In genomic region chr2:217908544-217908943, GRCh38 we compare ENCODE assay signal across 24 cellular contexts.
DNase-seq lines count a peak whose midpoint lies in the region; ATAC-seq, FAIRE-seq and TF ChIP-seq lines count a peak whose summit lies in the region.
"Had no signal": no experiment of that assay in that cellular context is flagged by ENCODE, and none has a peak within 500 bp of the region (broad histone marks: within the 10 kb centered on the region; RNA-seq: fewer than 3 reads in every experiment).

No MANE protein-coding gene starts in this region.

- peaks cover 60 to 100% of the 10 kb centered on the region in 2 donors for H3K4me1 ChIP-seq in ascending aorta
- peaks cover 62 to 100% (median 98%) of the 10 kb centered on the region in 3 donors for H3K4me1 ChIP-seq in gastroesophageal sphincter
- H3K4me1 ChIP-seq in prostate gland (replicated peaks): peaks cover 31% of the 10 kb centered on the region
- H3K4me1 ChIP-seq in tibial artery: peaks cover 33 to 100% (median 100%) of the 10 kb centered on the region in 4 donors
- H3K4me1 ChIP-seq in hepatocyte (ENCODE audit: insufficient read depth): peaks cover 38% of the 10 kb centered on the region

- no peak for TF ChIP-seq EP300 in gastroesophageal sphincter (IDR thresholded peaks at IDR 0.05)

- DNase-seq in ascending aorta (ENCODE audit: low spot score in 2 of 2) (no peak), prostate gland (ENCODE audit: low spot score) (no peak), tibial artery (peak in 1 of 2 donors; percentile 63), urothelium cell line (ENCODE audit: low spot score) (no peak), hepatocyte (ENCODE audit: low spot score) (no peak), AG08396 (ENCODE audit: low spot score) (no peak), substantia nigra (lab: John Stamatoyannopoulos, UW) (no peak)
- DNase-seq: activated B cell treated with CpG ODN at 0.5 μM for 24 hours; activated CD4-positive, alpha-beta memory T cell treated with anti-CD3 and anti-CD28 coated beads for 36 hours; activated naive CD4-positive, alpha-beta T cell treated with Interleukin-2 at 50 U/mL for 16 hours; activated T-cell treated with anti-CD3 and anti-CD28 coated beads, Interleukin-2, amount 50 U/mL, for 1 hour; CD4-positive, CD25-positive, alpha-beta regulatory T cell; GF-D8; hippocampal formation; MM.1S; NCI-H1694; NCI-H69; stimulated activated CD4-positive, alpha-beta T cell treated with anti-CD3 and anti-CD28 coated beads, Interleukin-2, amount 100 ng/mL, for 48 hours; T1000 had no signal

- H2AFZ ChIP-seq in hepatocyte: no peak overlapping the region

- intact Hi-C loops in ascending aorta (cut with DNase I) (no loop called here), prostate gland (cut with DNase I) (no loop called here), tibial artery (cut with DNase I; ENCODE audit: low total_unique reads) (no loop called here)

- FAIRE-seq in urothelium cell line (lab: Jason Lieb, UNC): no peak
- FAIRE-seq: GM19239, K562, pancreas had no signal

- no peaks in the 10 kb centered on the region for H3K9me3 ChIP-seq in ascending aorta
- no peaks in the 10 kb centered on the region for H3K9me3 ChIP-seq in gastroesophageal sphincter
- no peaks in the 10 kb centered on the region for H3K9me3 ChIP-seq in prostate gland
- H3K9me3 ChIP-seq in tibial artery: no peaks in the 10 kb centered on the region
- no peaks in the 10 kb centered on the region for H3K9me3 ChIP-seq in hepatocyte (ENCODE audit: low read depth)
- H3K9me3 ChIP-seq: pancreas had no signal

- H4K20me1 ChIP-seq in hepatocyte (ENCODE audit: insufficient read depth, poor library complexity, severe bottlenecking): peaks cover 2% of the 10 kb centered on the region

- TF ChIP-seq POLR2A in gastroesophageal sphincter (IDR thresholded peaks at IDR 0.05) (no peak), prostate gland (IDR thresholded peaks at IDR 0.05) (no peak)

- no peak for ATAC-seq in gastroesophageal sphincter
- ATAC-seq: K562; natural killer cell treated with Interleukin-12 subunit alpha and Interleukin-12 subunit beta and Interleukin-15 and Interleukin-18, amount 100 ng/mL, for 72 hours; pancreas had no signal

- WGBS in gastroesophageal sphincter (ENCODE audit: low coverage in 1 of 2), 2 donors: 48 to 60% methylated on average over 1 to 3 of the region's 8 CpGs
- 77% methylated on average over 8 of the region's 8 CpGs for WGBS in prostate gland
- 89% methylated on average over 8 of the region's 8 CpGs for WGBS in hepatocyte (ENCODE audit: low lambda C conversion rate, missing lambda C conversion rate)

- H3K4me3 ChIP-seq in ascending aorta (peak overlapping the region in 1 of 2 donors; percentile 14), gastroesophageal sphincter (no peak overlapping the region), prostate gland (no peak overlapping the region), tibial artery (no peak overlapping the region), hepatocyte (no peak overlapping the region)
- H3K4me3 ChIP-seq: K562, pancreas had no signal

- no peaks in the 10 kb centered on the region for H3K9me2 ChIP-seq in hepatocyte (replicated peaks; ENCODE audit: insufficient read depth)

- H3K27me3 ChIP-seq in ascending aorta: no peaks in the 10 kb centered on the region
- H3K27me3 ChIP-seq in gastroesophageal sphincter: no peaks in the 10 kb centered on the region
- no peaks in the 10 kb centered on the region for H3K27me3 ChIP-seq in prostate gland (replicated peaks; ENCODE audit: insufficient read depth)
- H3K27me3 ChIP-seq in tibial artery: no peaks in the 10 kb centered on the region
- no peaks in the 10 kb centered on the region for H3K27me3 ChIP-seq in hepatocyte
- H3K27me3 ChIP-seq: pancreas had no signal

- no peak overlapping the region for H3K4me2 ChIP-seq in hepatocyte

- TF ChIP-seq CTCF in ascending aorta (IDR thresholded peaks at IDR 0.05): no peak
- peak in 1 of 4 experiments; percentile 15 for TF ChIP-seq CTCF in gastroesophageal sphincter (IDR thresholded peaks at IDR 0.05)
- TF ChIP-seq CTCF in prostate gland (IDR thresholded peaks at IDR 0.05): no peak
- TF ChIP-seq CTCF in tibial artery (IDR thresholded peaks at IDR 0.05): no peak
- TF ChIP-seq CTCF in hepatocyte (IDR thresholded peaks at IDR 0.05; ENCODE audit: poor library complexity): no peak

- H3K36me3 ChIP-seq in ascending aorta (peaks cover 12 to 40% of the 10 kb centered on the region in 2 donors), gastroesophageal sphincter (peaks cover 0 to 18% of the 10 kb centered on the region in 2 donors), prostate gland (no peaks in the 10 kb centered on the region), tibial artery (peaks cover 9 to 22% (median 11%) of the 10 kb centered on the region in 3 donors), hepatocyte (replicated peaks; ENCODE audit: insufficient read depth, low read depth) (no peaks in the 10 kb centered on the region)
- H3K36me3 ChIP-seq: pancreas had no signal

- H3K27ac ChIP-seq in ascending aorta (peak overlapping the region; percentile 98 to 100), gastroesophageal sphincter (peak overlapping the region; percentile 97 to 99 (median 97)), prostate gland (peak overlapping the region; percentile 91 to 92), tibial artery (peak overlapping the region; percentile 95 to 98), hepatocyte (no peak overlapping the region), substantia nigra (ENCODE audit: low read depth, low read length, poor library complexity, severe bottlenecking) (no peak overlapping the region)

- peaks cover 4% of the 10 kb centered on the region for H3K79me2 ChIP-seq in hepatocyte

Comparison
In these comparisons a context has a peak if more than half of its experiments do, and no peak if none do; other contexts are left out.
1. H3K27ac ChIP-seq: peak in ascending aorta (2 of 2), gastroesophageal sphincter (4 of 4), prostate gland (2 of 2) and tibial artery (2 of 2); none in hepatocyte (single experiment) and substantia nigra (single experiment).